In the genomic region with DNA sequence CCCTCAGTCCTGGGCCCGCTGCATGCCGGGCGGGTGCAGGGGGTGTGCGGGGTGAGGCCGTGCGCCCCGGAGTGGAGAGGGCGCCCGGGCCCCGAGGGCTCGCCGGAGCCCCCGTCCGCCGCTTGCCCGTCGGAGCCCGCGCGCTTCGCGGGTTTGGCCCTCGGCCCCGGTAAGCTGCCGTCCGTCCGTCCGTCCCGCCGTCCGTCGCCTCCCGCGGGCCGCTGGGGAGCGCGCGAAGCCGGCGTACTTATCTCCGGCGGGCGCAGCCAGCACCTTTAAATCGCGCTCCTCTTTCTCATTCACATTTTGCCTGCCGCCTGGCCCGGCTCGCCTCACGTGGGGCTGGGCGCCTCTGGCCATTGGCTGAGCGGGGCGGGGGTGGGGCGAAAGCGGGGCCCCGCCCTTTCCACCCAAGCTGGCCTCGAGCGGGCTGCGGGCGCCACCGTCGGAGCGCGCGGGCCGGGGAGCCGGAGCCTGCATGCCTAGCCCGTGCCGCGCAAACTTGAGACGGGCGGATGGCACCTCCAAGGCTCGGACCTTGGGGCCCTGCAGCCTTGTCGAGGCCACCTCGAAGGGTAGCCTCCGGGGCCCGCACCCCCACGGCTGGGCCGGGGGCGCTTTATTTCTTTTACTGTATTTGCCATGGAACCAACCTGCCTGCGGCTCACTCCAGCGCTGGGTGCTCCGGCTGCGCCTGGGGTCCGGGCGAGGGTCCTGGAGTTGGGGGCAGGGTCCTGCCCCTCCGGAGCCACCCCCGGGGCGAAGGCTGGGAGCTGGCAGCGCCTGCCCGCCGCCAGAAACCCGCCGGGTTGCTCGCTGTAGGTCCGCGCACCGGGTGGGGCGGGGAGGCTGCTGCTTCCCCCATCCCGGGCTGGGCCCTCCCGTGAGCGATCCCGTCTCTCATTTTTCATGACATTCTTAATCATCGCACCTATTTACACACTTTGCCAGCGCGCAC, we compare ENCODE assay signal across 9 cellular contexts. TPM values are rescaled to one million over a fixed set of nuclear protein-coding genes. Genes with fewer than 3 reads are reported as not detected.
A peak's percentile ranks its signal among the peaks of the same experiment; 100 is the strongest.
DNase-seq lines count a peak whose midpoint lies in the region; ATAC-seq and TF ChIP-seq lines count a peak whose summit lies in the region.
"Had no signal": no experiment of that assay in that cellular context is flagged by ENCODE, and none has a peak within 500 bp of the region (broad histone marks: within the 10 kb centered on the region; RNA-seq: fewer than 3 reads in every experiment).

Gene GBX2, minus strand, starts transcription at position 277 of the 958 bp plus-strand sequence. CDS start 415 bp downstream, outside the sequence.

- TF ChIP-seq CTCF in choroid plexus epithelial cell (conservative IDR thresholded peaks at IDR 0.05; ENCODE audit: low read depth, low read length) (no peak), lung (IDR thresholded peaks at IDR 0.05; ENCODE audit: control extremely low read depth, extremely low read depth) (no peak)

- no peak within 1 kb of the TSS for H3K27ac ChIP-seq in lung (ENCODE audit: low read depth in 1 of 2, low read length in 1 of 2)

- WGBS in lung, 2 donors = 3 to 5% methylated on average over 85 to 105 of the region's 105 CpGs

- H3K9me3 ChIP-seq in lung (ENCODE audit: control insufficient read depth in 2 of 2, insufficient read depth in 1 of 2, low read length in 1 of 2) = no peaks in the 10 kb centered on the region

- H3K4me3 ChIP-seq in choroid plexus epithelial cell (ENCODE audit: low read depth, low read length) (peak within 1 kb of the TSS; percentile 49), lung (peak within 1 kb of the TSS; percentile 1)

- no peak for ATAC-seq in lung (ENCODE audit: insufficient read depth, low FRiP score)

- peaks cover 3 to 26% of the 10 kb centered on the region in 2 donors for H3K4me1 ChIP-seq in lung (ENCODE audit: control insufficient read depth in 2 of 2, insufficient read depth in 2 of 2, low read length in 2 of 2)

- DNase-seq in NCI-H1436 (lab: John Stamatoyannopoulos, UW) = peak; percentile 78
- no peak for DNase-seq in NCI-H1436 treated with DMSO at 0.1 percent for 48 hours (lab: John Stamatoyannopoulos, UW)
- peak; percentile 46 for DNase-seq in NCI-H345 treated with DMSO at 0.1 percent for 48 hours (lab: John Stamatoyannopoulos, UW; ENCODE audit: unreplicated experiment)
- DNase-seq in choroid plexus epithelial cell (ENCODE audit: low read depth) = peak; percentile 62
- no peak for DNase-seq in lung (ENCODE audit: low spot score)
- no peak for DNase-seq in COR-L47 (lab: John Stamatoyannopoulos, UW)
- no peak for DNase-seq in GOT3 (lab: John Stamatoyannopoulos, UW)
- no peak for DNase-seq in stimulated activated CD4-positive, alpha-beta T cell treated with anti-CD3 and anti-CD28 coated beads, Interleukin-4, amount 100 ng/mL, for 4 hours

- H3K27me3 ChIP-seq in lung (ENCODE audit: control insufficient read depth, insufficient read depth) = peaks cover 39% of the 10 kb centered on the region

- no peaks in the 10 kb centered on the region for H3K36me3 ChIP-seq in lung (ENCODE audit: control insufficient read depth in 2 of 2, insufficient read depth in 2 of 2, low read length in 2 of 2)

RNA-seq across cellular contexts. Expression of gene GBX2, which starts in this region (rescaled TPM):
- total RNA-seq in lung = not detected
- polyA plus RNA-seq in lung = under 1 TPM in 1 of 2 donors, not detected in 1; 0.17 TPM
- total RNA-seq: T-helper 2 cell treated with Interferon-gamma antibody and Interleukin-4, amounts not matched to agents 100 ng/mL and 5 ng/mL, for 36 hours had no signal

Comparison
In these comparisons a context has a peak if more than half of its experiments do, and no peak if none do; other contexts are left out.
1. DNase-seq: peak in NCI-H1436 (single experiment), NCI-H345 treated with DMSO at 0.1 percent for 48 hours (single experiment) and choroid plexus epithelial cell (single experiment); none in NCI-H1436 treated with DMSO at 0.1 percent for 48 hours (single experiment), lung (single experiment), COR-L47 (single experiment), GOT3 (single experiment) and stimulated activated CD4-positive, alpha-beta T cell treated with anti-CD3 and anti-CD28 coated beads, Interleukin-4, amount 100 ng/mL, for 4 hours (0 of 2).